ENCODE assay signal across 2 cellular contexts in genomic region chr9:122904823-122905710, GRCh38.
TF ChIP-seq lines count a peak whose summit lies in the region.

A gene with protein sequence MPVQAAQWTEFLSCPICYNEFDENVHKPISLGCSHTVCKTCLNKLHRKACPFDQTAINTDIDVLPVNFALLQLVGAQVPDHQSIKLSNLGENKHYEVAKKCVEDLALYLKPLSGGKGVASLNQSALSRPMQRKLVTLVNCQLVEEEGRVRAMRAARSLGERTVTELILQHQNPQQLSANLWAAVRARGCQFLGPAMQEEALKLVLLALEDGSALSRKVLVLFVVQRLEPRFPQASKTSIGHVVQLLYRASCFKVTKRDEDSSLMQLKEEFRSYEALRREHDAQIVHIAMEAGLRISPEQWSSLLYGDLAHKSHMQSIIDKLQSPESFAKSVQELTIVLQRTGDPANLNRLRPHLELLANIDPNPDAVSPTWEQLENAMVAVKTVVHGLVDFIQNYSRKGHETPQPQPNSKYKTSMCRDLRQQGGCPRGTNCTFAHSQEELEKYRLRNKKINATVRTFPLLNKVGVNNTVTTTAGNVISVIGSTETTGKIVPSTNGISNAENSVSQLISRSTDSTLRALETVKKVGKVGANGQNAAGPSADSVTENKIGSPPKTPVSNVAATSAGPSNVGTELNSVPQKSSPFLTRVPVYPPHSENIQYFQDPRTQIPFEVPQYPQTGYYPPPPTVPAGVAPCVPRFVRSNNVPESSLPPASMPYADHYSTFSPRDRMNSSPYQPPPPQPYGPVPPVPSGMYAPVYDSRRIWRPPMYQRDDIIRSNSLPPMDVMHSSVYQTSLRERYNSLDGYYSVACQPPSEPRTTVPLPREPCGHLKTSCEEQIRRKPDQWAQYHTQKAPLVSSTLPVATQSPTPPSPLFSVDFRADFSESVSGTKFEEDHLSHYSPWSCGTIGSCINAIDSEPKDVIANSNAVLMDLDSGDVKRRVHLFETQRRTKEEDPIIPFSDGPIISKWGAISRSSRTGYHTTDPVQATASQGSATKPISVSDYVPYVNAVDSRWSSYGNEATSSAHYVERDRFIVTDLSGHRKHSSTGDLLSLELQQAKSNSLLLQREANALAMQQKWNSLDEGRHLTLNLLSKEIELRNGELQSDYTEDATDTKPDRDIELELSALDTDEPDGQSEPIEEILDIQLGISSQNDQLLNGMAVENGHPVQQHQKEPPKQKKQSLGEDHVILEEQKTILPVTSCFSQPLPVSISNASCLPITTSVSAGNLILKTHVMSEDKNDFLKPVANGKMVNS (minus strand): TSS chr9:122905359. CDS start chr9:122897509, 7,850 bp downstream.

TF ChIP-seq in IMR-90, 13 proteins besides CTCF, POLR2A, EP300 and RAD21:
- TF ChIP-seq, protein P1, sequence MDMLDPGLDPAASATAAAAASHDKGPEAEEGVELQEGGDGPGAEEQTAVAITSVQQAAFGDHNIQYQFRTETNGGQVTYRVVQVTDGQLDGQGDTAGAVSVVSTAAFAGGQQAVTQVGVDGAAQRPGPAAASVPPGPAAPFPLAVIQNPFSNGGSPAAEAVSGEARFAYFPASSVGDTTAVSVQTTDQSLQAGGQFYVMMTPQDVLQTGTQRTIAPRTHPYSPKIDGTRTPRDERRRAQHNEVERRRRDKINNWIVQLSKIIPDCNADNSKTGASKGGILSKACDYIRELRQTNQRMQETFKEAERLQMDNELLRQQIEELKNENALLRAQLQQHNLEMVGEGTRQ (IDR thresholded peaks at IDR 0.05; ENCODE audit: low read depth, low read length) = peak; percentile 98
- TF ChIP-seq CHD1 (IDR thresholded peaks at IDR 0.05; ENCODE audit: low read depth, low read length) (no peak), RFX5 (IDR thresholded peaks at IDR 0.05; ENCODE audit: low read depth, low read length) (no peak), RCOR1 (IDR thresholded peaks at IDR 0.05; ENCODE audit: insufficient replicate concordance, low read length) (peak; percentile 83), BHLHE40 (IDR thresholded peaks at IDR 0.05; ENCODE audit: low read depth, low read length) (peak; percentile 80), FOS (IDR thresholded peaks at IDR 0.05; ENCODE audit: low read depth, low read length) (no peak), MXI1 (IDR thresholded peaks at IDR 0.05; ENCODE audit: borderline replicate concordance, low read depth, low read length) (peak; percentile 50; the same call in 1 of the 2 replicates), MAZ (IDR thresholded peaks at IDR 0.05; ENCODE audit: borderline replicate concordance, low read depth, low read length) (no peak; the same call in 1 of the 2 replicates), NFE2L2 (IDR thresholded peaks at IDR 0.05; ENCODE audit: low read depth, low read length) (no peak), SMC3 (IDR thresholded peaks at IDR 0.05; ENCODE audit: low read depth, low read length) (no peak), MAFK (IDR thresholded peaks at IDR 0.05; ENCODE audit: low read depth, low read length) (0 out of 2 replicates have a peak, but pooled peaks have one; percentile 3), CEBPB (IDR thresholded peaks at IDR 0.05; ENCODE audit: low read depth, low read length) (peak; percentile 98), ELK1 (IDR thresholded peaks at IDR 0.05; ENCODE audit: borderline replicate concordance, low read depth, low read length) (no peak)

TF ChIP-seq in endothelial cell of umbilical vein, 7 proteins besides CTCF, POLR2A, EP300 and RAD21 (continued from another document):
- TF ChIP-seq, protein P2, sequence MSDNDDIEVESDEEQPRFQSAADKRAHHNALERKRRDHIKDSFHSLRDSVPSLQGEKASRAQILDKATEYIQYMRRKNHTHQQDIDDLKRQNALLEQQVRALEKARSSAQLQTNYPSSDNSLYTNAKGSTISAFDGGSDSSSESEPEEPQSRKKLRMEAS (IDR thresholded peaks at IDR 0.05; ENCODE audit: insufficient read depth, insufficient read length) = peak; percentile 70
- no peak for TF ChIP-seq EZH2 (IDR thresholded peaks at IDR 0.05; ENCODE audit: borderline replicate concordance, low read depth, low read length, severe bottlenecking)
